ENCODE assay signal across 1 cellular context in the genomic region with DNA sequence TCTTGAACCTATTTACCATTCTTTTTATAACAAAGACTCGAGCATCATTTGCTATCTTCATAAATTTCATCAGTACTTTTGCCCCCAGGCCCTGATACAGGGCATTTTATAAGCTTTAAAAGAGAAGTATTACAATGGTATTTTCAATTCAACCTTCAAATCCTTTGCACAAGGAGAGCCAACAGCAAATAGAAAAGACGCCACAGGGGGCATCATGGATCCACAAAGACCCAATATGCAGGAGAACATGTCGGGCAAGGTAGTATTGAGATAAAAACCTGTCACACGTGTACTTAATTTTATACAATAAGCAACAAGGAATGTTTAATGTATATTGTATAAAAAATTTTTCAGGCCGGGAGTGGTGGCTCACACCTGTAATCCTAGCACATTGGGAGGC.
TF ChIP-seq lines count a peak whose summit lies in the region.

No MANE protein-coding gene starts in this region.

TF ChIP-seq in H1, 55 proteins besides CTCF, POLR2A, EP300 and RAD21:
- TF ChIP-seq, protein P1, sequence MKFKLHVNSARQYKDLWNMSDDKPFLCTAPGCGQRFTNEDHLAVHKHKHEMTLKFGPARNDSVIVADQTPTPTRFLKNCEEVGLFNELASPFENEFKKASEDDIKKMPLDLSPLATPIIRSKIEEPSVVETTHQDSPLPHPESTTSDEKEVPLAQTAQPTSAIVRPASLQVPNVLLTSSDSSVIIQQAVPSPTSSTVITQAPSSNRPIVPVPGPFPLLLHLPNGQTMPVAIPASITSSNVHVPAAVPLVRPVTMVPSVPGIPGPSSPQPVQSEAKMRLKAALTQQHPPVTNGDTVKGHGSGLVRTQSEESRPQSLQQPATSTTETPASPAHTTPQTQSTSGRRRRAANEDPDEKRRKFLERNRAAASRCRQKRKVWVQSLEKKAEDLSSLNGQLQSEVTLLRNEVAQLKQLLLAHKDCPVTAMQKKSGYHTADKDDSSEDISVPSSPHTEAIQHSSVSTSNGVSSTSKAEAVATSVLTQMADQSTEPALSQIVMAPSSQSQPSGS (IDR thresholded peaks at IDR 0.05; ENCODE audit: low read length): no peak
- TF ChIP-seq RFX5 (IDR thresholded peaks at IDR 0.05; ENCODE audit: borderline replicate concordance, low read depth, low read length): no peak
- TF ChIP-seq CTBP2 (IDR thresholded peaks at IDR 0.05; ENCODE audit: borderline replicate concordance, insufficient read depth, insufficient read length, low read length): no peak
- no peak for TF ChIP-seq BACH1 (IDR thresholded peaks at IDR 0.05; ENCODE audit: low read length)
- no peak for TF ChIP-seq CBX8 (IDR thresholded peaks at IDR 0.05; ENCODE audit: borderline replicate concordance, low read depth, low read length)
- TF ChIP-seq MAX (IDR thresholded peaks at IDR 0.05): no peak
- TF ChIP-seq YY1 (IDR thresholded peaks at IDR 0.05; ENCODE audit: low read depth, low read length): no peak
- no peak for TF ChIP-seq SIX5 (IDR thresholded peaks at IDR 0.05; ENCODE audit: low read depth, low read length)
- TF ChIP-seq SIRT6 (IDR thresholded peaks at IDR 0.05; ENCODE audit: low read length): no peak
- no peak for TF ChIP-seq SAP30 (IDR thresholded peaks at IDR 0.05; ENCODE audit: insufficient read depth, insufficient replicate concordance, low read length)
- TF ChIP-seq POLR2AphosphoS5 (IDR thresholded peaks at IDR 0.05; ENCODE audit: low read depth, low read length): no peak
- no peak for TF ChIP-seq EZH2 (IDR thresholded peaks at IDR 0.05; ENCODE audit: low read depth, low read length, severe bottlenecking)
- TF ChIP-seq RXRA (IDR thresholded peaks at IDR 0.05; ENCODE audit: insufficient read depth, low read depth, low read length): no peak
- no peak for TF ChIP-seq BRCA1 (IDR thresholded peaks at IDR 0.05; ENCODE audit: low read depth, low read length)
- no peak for TF ChIP-seq NRF1 (IDR thresholded peaks at IDR 0.05; ENCODE audit: low read depth, low read length)
